27 cellular contexts compared by ENCODE assay signal in the genomic region with DNA sequence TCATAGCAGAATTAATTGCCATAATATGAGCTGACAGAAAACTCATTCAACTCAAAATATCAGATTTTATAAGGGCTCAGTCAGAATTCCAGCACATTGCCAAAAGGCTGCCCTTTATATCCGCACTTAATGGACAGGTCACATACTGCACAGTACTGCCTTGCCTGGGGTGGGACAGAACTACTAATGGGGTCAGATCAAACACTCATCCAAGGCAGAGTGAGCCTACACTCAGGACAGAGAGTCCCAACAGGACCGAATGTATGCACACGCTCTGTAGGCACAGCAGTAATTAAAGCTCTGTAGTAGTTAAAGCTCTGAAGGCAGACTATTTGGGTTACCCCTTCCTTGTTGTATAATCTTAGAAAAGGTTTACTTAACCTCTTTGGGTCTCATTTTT.
"Had no signal": no experiment of that assay in that cellular context is flagged by ENCODE, and none has a peak within 500 bp of the region (broad histone marks: within the 10 kb centered on the region; RNA-seq: fewer than 3 reads in every experiment).

No MANE protein-coding gene starts in this region.

- H3K36me3 ChIP-seq: neural progenitor cell, ovary, vagina had no signal

- H3K27ac Mint-ChIP-seq: naive B cell; natural killer cell; nephron progenitor cell; neural progenitor cell; progenitor cell of endocrine pancreas; stimulated activated effector memory CD8-positive, alpha-beta T cell treated with anti-CD3 and anti-CD28 coated beads, Interleukin-12 subunit alpha, Interleukin-12 subunit beta, amount 100 ng/mL, for 72 hours; type B pancreatic cell had no signal

- ATAC-seq: left cardiac atrium; left lobe of liver; lower lobe of right lung; natural killer cell; right cardiac atrium; stimulated activated effector memory CD8-positive, alpha-beta T cell treated with anti-CD3 and anti-CD28 coated beads, Interleukin-12 subunit alpha, Interleukin-12 subunit beta, amount 100 ng/mL, for 72 hours; stimulated activated naive CD8-positive, alpha-beta T cell treated with anti-CD3 and anti-CD28 coated beads, Interleukin-15, amount 100 ng/mL, for 72 hours had no signal

- H3K4me3 ChIP-seq: lower lobe of right lung, neural progenitor cell, ovary, sigmoid colon, tibial nerve, vagina had no signal

- H3K27me3 Mint-ChIP-seq: naive B cell; progenitor cell of endocrine pancreas; stimulated activated naive CD8-positive, alpha-beta T cell treated with anti-CD3 and anti-CD28 coated beads, Interleukin-15, amount 100 ng/mL, for 72 hours; type B pancreatic cell had no signal

- H2AFZ ChIP-seq: neural progenitor cell had no signal

- H3K27ac ChIP-seq: neural progenitor cell, ovary, tibial nerve, vagina had no signal

- DNase-seq: hippocampal formation; kidney glomerular epithelial cell; left cardiac atrium; lower lobe of right lung; mammary epithelial cell; mesendoderm; naive B cell; natural killer cell; nephron progenitor cell; ovary; retina; right cardiac atrium; sigmoid colon; small intestine; spleen; stimulated activated CD4-positive, alpha-beta T cell treated with anti-CD3 and anti-CD28 coated beads, Interleukin-4, amount 100 ng/mL, for 24 hours; stimulated activated naive CD4-positive, alpha-beta T cell; stimulated activated naive CD8-positive, alpha-beta T cell treated with anti-CD3 and anti-CD28 coated beads, Interleukin-15, amount 100 ng/mL, for 72 hours; substantia nigra had no signal

- H3K9ac ChIP-seq: neural progenitor cell had no signal

- H3K9me3 ChIP-seq: lower lobe of right lung, ovary, sigmoid colon, spleen, tibial nerve, vagina had no signal

- H3K4me3 Mint-ChIP-seq: mesothelial cell of epicardium; naive B cell; natural killer cell; nephron progenitor cell; neural progenitor cell; stimulated activated effector memory CD8-positive, alpha-beta T cell treated with anti-CD3 and anti-CD28 coated beads, Interleukin-12 subunit alpha, Interleukin-12 subunit beta, amount 100 ng/mL, for 72 hours; stimulated activated naive CD8-positive, alpha-beta T cell treated with anti-CD3 and anti-CD28 coated beads, Interleukin-15, amount 100 ng/mL, for 72 hours; type B pancreatic cell had no signal

- H3K4me1 Mint-ChIP-seq: natural killer cell; neural progenitor cell; stimulated activated effector memory CD8-positive, alpha-beta T cell treated with anti-CD3 and anti-CD28 coated beads, Interleukin-12 subunit alpha, Interleukin-12 subunit beta, amount 100 ng/mL, for 72 hours; stimulated activated naive CD8-positive, alpha-beta T cell treated with anti-CD3 and anti-CD28 coated beads, Interleukin-15, amount 100 ng/mL, for 72 hours had no signal

- H3K27me3 ChIP-seq: neural progenitor cell, ovary, sigmoid colon, spleen, tibial nerve, vagina had no signal

- H3K4me1 ChIP-seq: sigmoid colon, vagina had no signal

- H3K4me2 ChIP-seq: neural progenitor cell had no signal

- H3K9me3 Mint-ChIP-seq: mesothelial cell of epicardium; naive B cell; natural killer cell; nephron progenitor cell; neural progenitor cell; stimulated activated effector memory CD8-positive, alpha-beta T cell treated with anti-CD3 and anti-CD28 coated beads, Interleukin-12 subunit alpha, Interleukin-12 subunit beta, amount 100 ng/mL, for 72 hours; stimulated activated naive CD8-positive, alpha-beta T cell treated with anti-CD3 and anti-CD28 coated beads, Interleukin-15, amount 100 ng/mL, for 72 hours; type B pancreatic cell had no signal
